Comparison of ENCODE assay signal across 18 cellular contexts in the genomic region with DNA sequence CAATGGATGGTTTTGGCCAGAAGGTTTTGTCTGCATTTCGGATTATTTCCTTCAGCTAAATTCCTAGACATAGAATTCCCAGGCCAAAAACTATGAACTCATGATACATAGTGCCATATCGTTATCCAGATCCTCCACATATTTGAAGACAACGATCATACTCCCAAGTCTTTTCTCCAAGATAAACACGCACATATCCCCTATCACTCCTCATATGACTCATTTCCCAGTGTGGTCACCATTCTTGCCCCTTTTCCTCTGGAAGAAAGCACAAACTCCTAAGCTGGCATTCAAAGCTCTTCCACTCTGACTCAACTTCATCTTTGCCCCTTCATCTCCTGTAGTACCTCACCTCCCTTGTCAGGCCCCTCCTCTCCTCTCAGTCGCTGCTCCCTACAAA.
DNase-seq lines count a peak whose midpoint lies in the region; ATAC-seq and TF ChIP-seq lines count a peak whose summit lies in the region.
"Had no signal": no experiment of that assay in that cellular context is flagged by ENCODE, and none has a peak within 500 bp of the region (broad histone marks: within the 10 kb centered on the region; RNA-seq: fewer than 3 reads in every experiment).

No MANE protein-coding gene starts in this region.

- TF ChIP-seq RAD21 in IMR-90 (IDR thresholded peaks at IDR 0.05; ENCODE audit: low read length) = no peak

- H3K23ac ChIP-seq in IMR-90 (ENCODE audit: low read depth, low read length) (no peak overlapping the region), neuronal stem cell (ENCODE audit: low read depth, low read length, poor library complexity) (no peak overlapping the region)

- H4K91ac ChIP-seq in IMR-90 (ENCODE audit: insufficient read depth, low read depth, low read length) (peak overlapping the region; percentile 34), neuronal stem cell (ENCODE audit: low read depth, low read length, poor library complexity) (no peak overlapping the region)

- H3K9me1 ChIP-seq in IMR-90 (ENCODE audit: insufficient read depth, low read length) = peaks cover 8% of the 10 kb centered on the region

- peak overlapping the region in 1 of 2 experiments; percentile 20; a peak in 1 of 4 replicates for H4K8ac ChIP-seq in IMR-90 (ENCODE audit: low read depth in 2 of 2, low read length in 2 of 2)
- H4K8ac ChIP-seq in neuronal stem cell (ENCODE audit: low read depth, low read length) = no peak overlapping the region

- POLR2A ChIA-PET in IMR-90 (lab: Charles Lee; ENCODE audit: unreplicated experiment) = no interaction called here

- H2AK9ac ChIP-seq in IMR-90 (replicated peaks; ENCODE audit: low read depth, low read length, poor library complexity) = no peak overlapping the region

- TF ChIP-seq CTCF in AG09319 (IDR thresholded peaks at IDR 0.05; ENCODE audit: low read depth, low read length) (no peak), IMR-90 (conservative IDR thresholded peaks at IDR 0.05; ENCODE audit: low read depth, low read length) (no peak), cardiac fibroblast (IDR thresholded peaks at IDR 0.05; ENCODE audit: low read depth, low read length) (no peak)

- no peak overlapping the region for H3K9ac ChIP-seq in IMR-90 (ENCODE audit: low read depth, low read length)
- H3K9ac ChIP-seq in neuronal stem cell (ENCODE audit: low read depth, low read length, poor library complexity) = no peak overlapping the region

- H2BK15ac ChIP-seq in IMR-90 (ENCODE audit: low read depth, low read length) = peak overlapping the region; percentile 8; the same call in 2 of the 3 replicates
- no peak overlapping the region for H2BK15ac ChIP-seq in neuronal stem cell (ENCODE audit: low read length)

- no peak for TF ChIP-seq POLR2A in IMR-90 (IDR thresholded peaks at IDR 0.05; ENCODE audit: low read depth, low read length)

- DNase-seq in AG09319 (ENCODE audit: extremely low read depth, low read depth) (peak; percentile 23), IMR-90 (peak; percentile 95), cardiac fibroblast (ENCODE audit: low read depth in 2 of 2) (peak; percentile 70 to 83), neuronal stem cell (ENCODE audit: low spot score) (no peak), G401 (ENCODE audit: low spot score) (no peak)
- DNase-seq: activated CD4-positive, CD25-positive, alpha-beta regulatory T cell; C1 segment of cervical spinal cord; colonic mucosa; DMS79 treated with DMSO at 0.1 percent for 48 hours; immature natural killer cell; midbrain; NCI-H446 treated with DMSO at 0.1 percent for 48 hours; ovary; T-helper 1 cell had no signal

- peak overlapping the region; percentile 14 for H2BK5ac ChIP-seq in IMR-90 (ENCODE audit: low read depth, low read length, poor library complexity, severe bottlenecking)
- no peak overlapping the region for H2BK5ac ChIP-seq in neuronal stem cell (ENCODE audit: low read length)

- H2BK20ac ChIP-seq in IMR-90 (ENCODE audit: low read depth, low read length) = peak overlapping the region; percentile 71

- in situ Hi-C loops in IMR-90 (cut with MboI; ENCODE audit: low sequenced_read_pairs) (no loop called here), G401 (cut with HindIII; ENCODE audit: low sequenced_read_pairs) (no loop called here)

- H2AK5ac ChIP-seq in IMR-90 (ENCODE audit: low read depth, low read length) = peak overlapping the region; percentile 74
- no peak overlapping the region for H2AK5ac ChIP-seq in neuronal stem cell (ENCODE audit: low read depth, low read length)

- H3K27me3 ChIP-seq in IMR-90 (ENCODE audit: control insufficient read depth, insufficient read depth, low read length) = no peaks in the 10 kb centered on the region
- no peaks in the 10 kb centered on the region for H3K27me3 ChIP-seq in neuronal stem cell (ENCODE audit: control insufficient read depth in 3 of 3, insufficient read depth in 3 of 3, low read depth in 1 of 3, low read length in 3 of 3)
- H3K27me3 ChIP-seq: colonic mucosa, ovary had no signal

- H3K18ac ChIP-seq in IMR-90 (ENCODE audit: low read depth, low read length) (peak overlapping the region; percentile 2; the same call in 1 of the 2 replicates), neuronal stem cell (ENCODE audit: low read length) (no peak overlapping the region)

- H2BK120ac ChIP-seq in IMR-90 (ENCODE audit: low read depth, low read length) (peak overlapping the region; percentile 75), neuronal stem cell (ENCODE audit: low read depth, low read length) (no peak overlapping the region)

- H3K79me1 ChIP-seq in IMR-90 (ENCODE audit: low read depth in 1 of 2, low read length in 2 of 2) = no peaks in the 10 kb centered on the region
- H3K79me1 ChIP-seq in neuronal stem cell (ENCODE audit: low read depth, low read length) = no peaks in the 10 kb centered on the region

- 0% methylated on average over 3 of the region's 5 CpGs; no CpG with 5 or more reads in 1 of the 2 experiments for WGBS in IMR-90 (ENCODE audit: extremely low coverage in 2 of 2, insufficient read length in 1 of 2), 2 experiments
- 100% methylated on average over 2 of the region's 5 CpGs; no CpG with 5 or more reads in 1 of the 2 donors for WGBS in neuronal stem cell (ENCODE audit: extremely low coverage in 2 of 2, insufficient read length in 2 of 2, insufficient replicate concordance in 1 of 2), 2 donors

- dilution Hi-C loops in IMR-90 (cut with HindIII; ENCODE audit: low sequenced_read_pairs, unreplicated experiment) = no loop called here

- peaks cover 10% of the 10 kb centered on the region for H3K4me1 ChIP-seq in IMR-90 (ENCODE audit: control insufficient read depth, insufficient read depth, low read length)
- H3K4me1 ChIP-seq in neuronal stem cell (ENCODE audit: control insufficient read depth in 2 of 2, insufficient read depth in 1 of 2, low read depth in 1 of 2, low read length in 2 of 2) = peaks cover 0 to 2% of the 10 kb centered on the region in 2 donors
- H3K4me1 ChIP-seq: colonic mucosa had no signal

- H3K27ac ChIP-seq in IMR-90 (ENCODE audit: insufficient read depth, low read length) = peak overlapping the region; percentile 24; the same call in 1 of the 2 replicates
- H3K27ac ChIP-seq in neuronal stem cell (replicated peaks; ENCODE audit: low read length) = no peak overlapping the region
- H3K27ac ChIP-seq: colonic mucosa, ovary had no signal

- CTCF ChIA-PET in IMR-90 (lab: Yijun Ruan, JAX) = interaction anchor here (0.5 kb wide), 1 partner anchor 72 kb away, joined by 3 read pairs; no protein-coding TSS in a partner anchor

- H3K4ac ChIP-seq in IMR-90 (ENCODE audit: low read depth, low read length) (peak overlapping the region; percentile 65), neuronal stem cell (ENCODE audit: low read length) (no peak overlapping the region)

- peaks cover 4% of the 10 kb centered on the region; the same call in 1 of the 2 replicates for H4K20me1 ChIP-seq in IMR-90 (ENCODE audit: insufficient read depth, low read length)

- H3K36me3 ChIP-seq in IMR-90 (ENCODE audit: control insufficient read depth, insufficient read depth, low read length) (no peaks in the 10 kb centered on the region), neuronal stem cell (replicated peaks in 1 of 2; ENCODE audit: control insufficient read depth in 2 of 2, insufficient read depth in 2 of 2, low read length in 2 of 2) (no peaks in the 10 kb centered on the region)
- H3K36me3 ChIP-seq: colonic mucosa, ovary had no signal

- H3K14ac ChIP-seq in IMR-90 (replicated peaks; ENCODE audit: low read depth, low read length) (0 out of 2 replicates have a peak overlapping the region, but pooled peaks have one; percentile 20), neuronal stem cell (ENCODE audit: low read length) (no peak overlapping the region)

- H3K56ac ChIP-seq in IMR-90 (ENCODE audit: extremely low read depth, insufficient read depth, low read length) = no peak overlapping the region

- intact Hi-C loops in IMR-90 (cut with micrococcal nuclease) = loop anchor here (10.0 kb wide), 1 partner anchor 523 kb away; no protein-coding TSS in a partner anchor

- H2AFZ ChIP-seq in IMR-90 (replicated peaks; ENCODE audit: low read length, poor library complexity) (peak overlapping the region; percentile 44), neuronal stem cell (ENCODE audit: low read length) (no peak overlapping the region)

- H3K9me3 ChIP-seq in IMR-90 (ENCODE audit: control insufficient read depth, insufficient read depth, low read length) (no peaks in the 10 kb centered on the region), neuronal stem cell (replicated peaks in 1 of 2; ENCODE audit: control insufficient read depth in 2 of 2, insufficient read depth in 1 of 2, low read depth in 1 of 2, low read length in 2 of 2) (no peaks in the 10 kb centered on the region)
- H3K9me3 ChIP-seq: colonic mucosa, ovary had no signal

- peak overlapping the region; percentile 0 for H2BK12ac ChIP-seq in neuronal stem cell (ENCODE audit: low read length)

- no peak overlapping the region for H3K4me3 ChIP-seq in IMR-90 (ENCODE audit: insufficient read depth, low read depth, low read length)
- H3K4me3 ChIP-seq in cardiac fibroblast (replicated peaks in 1 of 2; ENCODE audit: low read depth in 2 of 2, low read length in 2 of 2) = no peak overlapping the region
- no peak overlapping the region for H3K4me3 ChIP-seq in neuronal stem cell (ENCODE audit: low read length in 2 of 2)
- H3K4me3 ChIP-seq: colonic mucosa, ovary had no signal

- peak; percentile 89 for ATAC-seq in IMR-90 (ENCODE audit: low read depth)
- no peak for ATAC-seq in HG03565 (IDR thresholded peaks at IDR 0.05; ENCODE audit: unreplicated experiment)
- ATAC-seq in HG03457 (IDR thresholded peaks at IDR 0.05; ENCODE audit: unreplicated experiment) = no peak
- no peak for ATAC-seq in HG02610 (IDR thresholded peaks at IDR 0.05; ENCODE audit: unreplicated experiment)
- ATAC-seq: activated naive CD4-positive, alpha-beta T cell treated with anti-CD3 and anti-CD28 coated beads, Interleukin-2, amount 50 U/mL, for 72 hours had no signal

- no TSS peak for BruUV-seq in IMR-90 (replicated peaks; lab: Mats Ljungman, UMichigan)

- H4K5ac ChIP-seq in IMR-90 (ENCODE audit: low read depth, low read length) = no peak overlapping the region

- H3K4me2 ChIP-seq in IMR-90 (ENCODE audit: low read depth, low read length) = 0 out of 2 replicates have a peak overlapping the region, but pooled peaks have one; percentile 1
- no peak overlapping the region for H3K4me2 ChIP-seq in neuronal stem cell (ENCODE audit: insufficient read depth, low read length, poor library complexity, severe bottlenecking)

TF ChIP-seq in IMR-90, 13 proteins besides CTCF, POLR2A, EP300 and RAD21:
- TF ChIP-seq MAFK (IDR thresholded peaks at IDR 0.05; ENCODE audit: low read depth, low read length) (0 out of 2 replicates have a peak, but pooled peaks have one; percentile 12), SMC3 (IDR thresholded peaks at IDR 0.05; ENCODE audit: low read depth, low read length) (no peak), BHLHE40 (IDR thresholded peaks at IDR 0.05; ENCODE audit: low read depth, low read length) (peak; percentile 24; the same call in 1 of the 2 replicates), RCOR1 (IDR thresholded peaks at IDR 0.05; ENCODE audit: insufficient replicate concordance, low read length) (peak; percentile 78), FOS (IDR thresholded peaks at IDR 0.05; ENCODE audit: low read depth, low read length) (peak; percentile 86)
TF ChIP-seq in IMR-90: peak in this region for 4.

Comparison
In these comparisons a context has a peak if more than half of its experiments do, and no peak if none do; other contexts are left out.
1. DNase-seq: peak in AG09319 (single experiment), IMR-90 (single experiment) and cardiac fibroblast (2 of 2); none in neuronal stem cell (single experiment) and G401 (single experiment).